18 cellular contexts compared by ENCODE assay signal in the genomic region with DNA sequence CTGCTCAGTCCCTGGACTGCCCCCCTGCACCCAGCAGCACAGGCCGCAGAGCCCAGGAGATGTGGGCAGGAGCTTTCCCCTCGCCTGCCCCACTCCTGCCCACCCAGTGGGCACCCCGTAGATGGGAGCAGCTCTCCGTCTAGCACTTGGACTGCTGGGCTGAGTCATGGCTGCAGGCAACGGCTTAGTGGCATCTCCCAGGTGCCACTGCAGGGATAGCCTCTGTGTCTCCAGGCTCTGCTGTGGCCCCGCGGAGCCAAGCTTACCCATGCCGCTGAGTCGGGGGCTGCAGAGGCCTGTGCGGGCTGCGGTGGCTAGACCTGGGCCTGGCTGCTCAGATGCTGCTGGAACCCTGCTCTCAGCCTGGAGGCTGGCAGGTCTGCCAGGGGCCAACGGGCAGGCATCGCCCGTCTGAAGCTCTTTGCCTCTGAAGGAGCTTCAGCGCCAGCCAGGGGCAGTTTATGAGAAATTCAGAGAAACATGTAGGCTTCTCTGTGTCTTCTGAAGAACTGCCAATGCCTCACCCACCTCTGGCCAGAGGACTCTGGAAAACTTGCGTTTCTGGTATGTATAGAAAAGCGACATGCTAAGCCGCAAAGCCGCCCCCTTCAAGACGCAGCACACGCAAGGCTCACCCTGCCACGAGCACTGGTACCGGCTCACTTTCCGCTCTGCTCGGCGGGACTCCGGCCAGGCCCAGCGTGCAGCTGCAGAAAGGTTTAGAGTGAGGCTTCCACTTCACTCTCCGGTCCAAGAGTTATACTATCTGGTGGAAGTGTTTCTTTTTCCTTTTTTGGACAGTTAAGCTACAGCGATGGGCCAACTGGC.
DNase-seq lines count a peak whose midpoint lies in the region; ATAC-seq, FAIRE-seq and TF ChIP-seq lines count a peak whose summit lies in the region.
"Had no signal": no experiment of that assay in that cellular context is flagged by ENCODE, and none has a peak within 500 bp of the region (broad histone marks: within the 10 kb centered on the region; RNA-seq: fewer than 3 reads in every experiment).

No MANE protein-coding gene starts in this region.

- no peaks in the 10 kb centered on the region for H3K4me1 Mint-ChIP-seq in stimulated activated naive CD8-positive, alpha-beta T cell treated with anti-CD3 and anti-CD28 coated beads, Interleukin-15, amount 100 ng/mL, for 72 hours

- DNase-seq in activated CD8-positive, alpha-beta memory T cell treated with anti-CD3 and anti-CD28 coated beads, Interleukin-2, amount 50 U/mL, for 4 hours = peak; percentile 4
- DNase-seq in activated CD8-positive, alpha-beta memory T cell treated with anti-CD3 and anti-CD28 coated beads, Interleukin-2, amount 50 U/mL, for 48 hours = no peak
- DNase-seq in Right ventricle myocardium superior = peak; percentile 36
- DNase-seq in mucosa of descending colon = peak in 2 of 3 donors; percentile 12 to 37
- DNase-seq in thoracic aorta (ENCODE audit: low spot score) = no peak
- DNase-seq in urothelium cell line (ENCODE audit: low spot score) = no peak
- no peak for DNase-seq in A172 (ENCODE audit: low spot score)
- no peak for DNase-seq in stimulated activated naive CD8-positive, alpha-beta T cell treated with anti-CD3 and anti-CD28 coated beads, Interleukin-15, amount 100 ng/mL, for 72 hours
- DNase-seq: 8988T; activated CD4-positive, alpha-beta T cell treated with anti-CD3 and anti-CD28 coated beads for 1 hour; central memory CD4-positive, alpha-beta T cell; DMS153; HCEC 1CT; NCI-H1694 treated with DMSO at 0.1 percent for 48 hours; NCI-H446 had no signal

- peaks cover 7% of the 10 kb centered on the region for H3K27me3 Mint-ChIP-seq in stimulated activated naive CD8-positive, alpha-beta T cell treated with anti-CD3 and anti-CD28 coated beads, Interleukin-15, amount 100 ng/mL, for 72 hours

- H3K4me3 Mint-ChIP-seq in stimulated activated naive CD8-positive, alpha-beta T cell treated with anti-CD3 and anti-CD28 coated beads, Interleukin-15, amount 100 ng/mL, for 72 hours = no peak overlapping the region

- ATAC-seq in Right ventricle myocardium superior (ENCODE audit: poor library complexity) (no peak), mucosa of descending colon (no peak), thoracic aorta (ENCODE audit: insufficient number of reproducible peaks, low FRiP score, low read depth) (no peak)
- ATAC-seq in stimulated activated naive CD8-positive, alpha-beta T cell treated with anti-CD3 and anti-CD28 coated beads, Interleukin-15, amount 100 ng/mL, for 72 hours = no peak

- no peak overlapping the region for H3K27ac Mint-ChIP-seq in stimulated activated naive CD8-positive, alpha-beta T cell treated with anti-CD3 and anti-CD28 coated beads, Interleukin-15, amount 100 ng/mL, for 72 hours

- H3K4me3 ChIP-seq in mucosa of descending colon = no peak overlapping the region
- peak overlapping the region; percentile 45 for H3K4me3 ChIP-seq in thoracic aorta
- H3K4me3 ChIP-seq: tibial nerve had no signal

- peaks cover 0 to 3% of the 10 kb centered on the region in 2 donors for H3K9me3 Mint-ChIP-seq in stimulated activated naive CD8-positive, alpha-beta T cell treated with anti-CD3 and anti-CD28 coated beads, Interleukin-15, amount 100 ng/mL, for 72 hours

- no peak for FAIRE-seq in urothelium cell line (lab: Jason Lieb, UNC)
- FAIRE-seq: GM18507 had no signal

- H3K9me3 ChIP-seq in mucosa of descending colon (no peaks in the 10 kb centered on the region), thoracic aorta (no peaks in the 10 kb centered on the region)
- H3K9me3 ChIP-seq: tibial nerve had no signal

- intact Hi-C loops in Right ventricle myocardium superior (cut with DNase I) (no loop called here), mucosa of descending colon (cut with DNase I, micrococcal nuclease) (no loop called here)

- H3K4me1 ChIP-seq in mucosa of descending colon (ENCODE audit: low read depth) (peaks cover 7% of the 10 kb centered on the region), thoracic aorta (ENCODE audit: control insufficient read depth in 1 of 2, low read depth in 2 of 2) (peaks cover 19 to 43% of the 10 kb centered on the region in 2 donors)

- no peaks in the 10 kb centered on the region for H3K27me3 ChIP-seq in thoracic aorta (replicated peaks; ENCODE audit: insufficient read depth)
- H3K27me3 ChIP-seq: tibial nerve had no signal

- no peak for TF ChIP-seq CTCF in mucosa of descending colon (IDR thresholded peaks at IDR 0.05)
- no peak for TF ChIP-seq CTCF in thoracic aorta (IDR thresholded peaks at IDR 0.05)

- peak overlapping the region; percentile 95 to 96 for H3K27ac ChIP-seq in thoracic aorta
- H3K27ac ChIP-seq: C4-2B had no signal

- H3K36me3 ChIP-seq in mucosa of descending colon (ENCODE audit: low read depth) (no peaks in the 10 kb centered on the region), thoracic aorta (no peaks in the 10 kb centered on the region)
- H3K36me3 ChIP-seq: tibial nerve had no signal

Comparison
In these comparisons a context has a peak if more than half of its experiments do, and no peak if none do; other contexts are left out.
1. DNase-seq: peak in activated CD8-positive, alpha-beta memory T cell treated with anti-CD3 and anti-CD28 coated beads, Interleukin-2, amount 50 U/mL, for 4 hours (single experiment), Right ventricle myocardium superior (single experiment) and mucosa of descending colon (2 of 3); none in activated CD8-positive, alpha-beta memory T cell treated with anti-CD3 and anti-CD28 coated beads, Interleukin-2, amount 50 U/mL, for 48 hours (single experiment), thoracic aorta (single experiment), urothelium cell line (single experiment), A172 (single experiment) and stimulated activated naive CD8-positive, alpha-beta T cell treated with anti-CD3 and anti-CD28 coated beads, Interleukin-15, amount 100 ng/mL, for 72 hours (0 of 2).